8 cellular contexts compared by ENCODE assay signal in the genomic region with DNA sequence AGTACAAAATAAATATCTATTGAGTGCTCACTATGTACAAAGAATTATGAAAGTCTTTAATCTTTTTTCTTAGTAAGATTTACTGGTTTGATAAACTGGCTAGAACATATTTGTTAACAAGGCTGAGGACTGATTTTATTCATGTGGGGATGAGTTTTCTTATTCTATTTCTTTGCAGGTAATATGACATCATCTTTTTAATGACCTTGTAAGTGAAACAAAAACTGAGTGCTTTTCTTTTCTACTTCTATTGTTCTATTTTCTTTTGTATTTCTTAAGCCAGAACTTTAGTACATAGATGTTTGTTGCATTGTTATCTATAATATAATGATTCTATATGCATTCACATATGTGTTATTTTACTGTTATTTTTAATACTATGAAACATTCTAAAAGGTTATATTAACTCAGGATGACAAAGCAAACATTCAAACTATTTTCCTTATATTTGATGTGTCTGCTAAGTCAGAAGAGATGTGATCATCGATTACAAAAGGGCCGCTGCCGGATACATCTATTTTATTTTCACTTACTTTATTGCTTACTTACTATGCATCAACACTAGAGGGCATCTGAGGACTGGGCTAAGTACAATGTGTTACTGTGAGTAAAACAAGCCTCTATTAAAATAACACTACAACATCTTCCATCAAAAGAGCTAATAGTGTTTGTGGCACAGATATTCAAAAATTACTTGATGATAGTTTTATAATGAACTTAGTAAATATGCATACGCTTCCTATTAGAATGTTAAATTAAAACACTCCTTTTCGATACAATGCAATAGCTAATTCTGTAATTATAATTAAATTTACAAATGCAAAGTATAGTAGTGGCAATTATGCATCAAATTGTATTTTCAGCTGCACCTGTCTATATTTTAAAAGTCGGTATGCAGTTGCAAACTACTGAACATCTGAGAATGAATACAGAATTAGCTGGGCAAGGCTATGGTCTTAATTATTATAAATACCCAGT.
DNase-seq lines count a peak whose midpoint lies in the region; ATAC-seq and TF ChIP-seq lines count a peak whose summit lies in the region.

No MANE protein-coding gene starts in this region.

- peak; percentile 85 for ATAC-seq in GM18517 (IDR thresholded peaks at IDR 0.05; ENCODE audit: unreplicated experiment)
- ATAC-seq in HG02884 (IDR thresholded peaks at IDR 0.05; ENCODE audit: unreplicated experiment), result peak; percentile 77
- peak; percentile 95 for ATAC-seq in Right ventricle myocardium superior (ENCODE audit: poor library complexity)
- ATAC-seq in sciatic nerve, result peak; percentile 89

- DNase-seq in AG09319 (ENCODE audit: extremely low read depth, low read depth) (no peak), NCI-H2029 (lab: John Stamatoyannopoulos, UW) (peak; percentile 34), Right ventricle myocardium superior (no peak), sciatic nerve (ENCODE audit: low spot score) (no peak), NCI-H2227 treated with DMSO at 0.1 percent for 48 hours (lab: John Stamatoyannopoulos, UW) (no peak)

- peak overlapping the region; percentile 38 for H3K27ac ChIP-seq in VCaP

- intact Hi-C loops in Right ventricle myocardium superior (cut with DNase I) (loop anchor here (5.0 kb wide), 2 partner anchors 281 to 356 kb away; no protein-coding TSS in a partner anchor), sciatic nerve (cut with DNase I) (loop anchor here (5.0 to 10.0 kb wide), 2 partner anchors 101 to 358 kb away; no protein-coding TSS in a partner anchor)

- TF ChIP-seq CTCF in AG09319 (IDR thresholded peaks at IDR 0.05; ENCODE audit: low read depth, low read length) (peak; percentile 77), VCaP (conservative IDR thresholded peaks at IDR 0.05) (peak; percentile 93)
